10 cellular contexts compared by ENCODE assay signal in genomic region chr9:37029776-37030590, GRCh38. TPM values are rescaled to one million over a fixed set of nuclear protein-coding genes. Genes with fewer than 3 reads are reported as not detected.
DNase-seq lines count a peak whose midpoint lies in the region; ATAC-seq and TF ChIP-seq lines count a peak whose summit lies in the region.
"Had no signal": no experiment of that assay in that cellular context is flagged by ENCODE, and none has a peak within 500 bp of the region (broad histone marks: within the 10 kb centered on the region; RNA-seq: fewer than 3 reads in every experiment).

No MANE protein-coding gene starts in this region.

- H3K36me3 ChIP-seq in CD8-positive, alpha-beta T cell (ENCODE audit: insufficient read depth, low read length), result no peaks in the 10 kb centered on the region
- H3K36me3 ChIP-seq in mesendoderm (ENCODE audit: control insufficient read depth, insufficient read depth, low read length), result no peaks in the 10 kb centered on the region
- H3K36me3 ChIP-seq: colonic mucosa had no signal

- H3K56ac ChIP-seq in mesendoderm (ENCODE audit: low read length), result no peak overlapping the region

- H3K79me1 ChIP-seq in mesendoderm (ENCODE audit: low read length), result no peaks in the 10 kb centered on the region

- CTCF ChIA-PET in CD8-positive, alpha-beta T cell (lab: Charles Lee), result interaction anchor here (1.0 kb wide), 1 partner anchor 127 kb away, joined by 3 read pairs; no protein-coding TSS in a partner anchor
- CTCF ChIA-PET in activated CD8-positive, alpha-beta T cell treated with anti-CD3 and anti-CD28 coated beads, Interleukin-2, amount 10 ng/mL, durations not matched to agents 7 days and 5 days (lab: Charles Lee), result interaction anchor here (1.0 to 1.3 kb wide), 2 partner anchors 51 to 160 kb away, joined by 3 read pairs; no protein-coding TSS in a partner anchor

- H4K5ac ChIP-seq in mesendoderm (ENCODE audit: low read length), result no peak overlapping the region

- no peak overlapping the region for H2BK15ac ChIP-seq in mesendoderm (replicated peaks; ENCODE audit: low read depth)

- no peak overlapping the region for H3K9ac ChIP-seq in mesendoderm (ENCODE audit: low read length)

- peaks cover 78% of the 10 kb centered on the region for H3K27me3 Mint-ChIP-seq in CD8-positive, alpha-beta T cell (ENCODE audit: low read depth)
- peaks cover 86% of the 10 kb centered on the region for H3K27me3 Mint-ChIP-seq in activated CD8-positive, alpha-beta T cell treated with anti-CD3 and anti-CD28 coated beads, Interleukin-2, amount 10 ng/mL, durations not matched to agents 7 days and 5 days (ENCODE audit: low read depth)
- H3K27me3 Mint-ChIP-seq in HFFc6 (ENCODE audit: insufficient read depth), result peaks cover 64% of the 10 kb centered on the region

- no peak for ATAC-seq in CD8-positive, alpha-beta T cell
- peak; percentile 1 for ATAC-seq in GM19438 (IDR thresholded peaks at IDR 0.05; ENCODE audit: low read depth, unreplicated experiment)
- no peak for ATAC-seq in activated CD8-positive, alpha-beta T cell treated with anti-CD3 and anti-CD28 coated beads, Interleukin-2, amount 10 ng/mL, durations not matched to agents 7 days and 5 days
- no peak for ATAC-seq in GM18519 (IDR thresholded peaks at IDR 0.05; ENCODE audit: low FRiP score, unreplicated experiment)

- peak overlapping the region; percentile 39 for H3K4me2 ChIP-seq in mesendoderm (ENCODE audit: low read length)

- TF ChIP-seq CTCF in CD8-positive, alpha-beta T cell (IDR thresholded peaks at IDR 0.05), result no peak
- no peak for TF ChIP-seq CTCF in HFFc6 (IDR thresholded peaks at IDR 0.05)

- no peak overlapping the region for H3K18ac ChIP-seq in mesendoderm (ENCODE audit: low read length)

- peaks cover 50% of the 10 kb centered on the region for H3K4me1 Mint-ChIP-seq in CD8-positive, alpha-beta T cell (ENCODE audit: low read depth)
- H3K4me1 Mint-ChIP-seq in activated CD8-positive, alpha-beta T cell treated with anti-CD3 and anti-CD28 coated beads, Interleukin-2, amount 10 ng/mL, durations not matched to agents 7 days and 5 days (ENCODE audit: low read depth), result peaks cover 44% of the 10 kb centered on the region
- H3K4me1 Mint-ChIP-seq in HFFc6 (ENCODE audit: low read depth), result peaks cover 12% of the 10 kb centered on the region; the same call in 1 of the 2 replicates

- no peak overlapping the region for H2BK5ac ChIP-seq in mesendoderm (ENCODE audit: low read length)

- peak overlapping the region; percentile 29 for H3K23ac ChIP-seq in mesendoderm (ENCODE audit: low read length)

- H3K79me2 ChIP-seq in mesendoderm (ENCODE audit: control insufficient read depth, insufficient read depth, low read length), result no peaks in the 10 kb centered on the region

- no peak overlapping the region for H3K4me3 ChIP-seq in CD8-positive, alpha-beta T cell (ENCODE audit: low read depth, low read length)
- H3K4me3 ChIP-seq in mesendoderm (ENCODE audit: low read length), result no peak overlapping the region
- H3K4me3 ChIP-seq: colonic mucosa had no signal

- no peak overlapping the region for H2BK120ac ChIP-seq in mesendoderm (ENCODE audit: low read depth, low read length)

- H3K4me3 Mint-ChIP-seq in CD8-positive, alpha-beta T cell, result peak overlapping the region; percentile 47
- H3K4me3 Mint-ChIP-seq in activated CD8-positive, alpha-beta T cell treated with anti-CD3 and anti-CD28 coated beads, Interleukin-2, amount 10 ng/mL, durations not matched to agents 7 days and 5 days, result peak overlapping the region; percentile 31
- H3K4me3 Mint-ChIP-seq in HFFc6, result no peak overlapping the region

- peaks cover 65% of the 10 kb centered on the region for H3K4me1 ChIP-seq in CD8-positive, alpha-beta T cell (ENCODE audit: insufficient read depth, low read length)
- H3K4me1 ChIP-seq in mesendoderm (ENCODE audit: control insufficient read depth, low read depth, low read length), result peaks cover 2% of the 10 kb centered on the region

- H3K27ac ChIP-seq in CD8-positive, alpha-beta T cell (ENCODE audit: low read depth, low read length), result no peak overlapping the region
- no peak overlapping the region for H3K27ac ChIP-seq in mesendoderm (ENCODE audit: low read depth, low read length)
- H3K27ac ChIP-seq: colonic mucosa had no signal

- WGBS in mesendoderm (ENCODE audit: extremely low coverage, insufficient coverage, low lambda C conversion rate), result no CpG with 5 or more reads among the region's 51 CpGs

- H3K9me3 ChIP-seq in CD8-positive, alpha-beta T cell (ENCODE audit: low read length), result no peaks in the 10 kb centered on the region
- H3K9me3 ChIP-seq: colonic mucosa had no signal

- DNase-seq in CD8-positive, alpha-beta T cell, result no peak
- no peak for DNase-seq in activated CD8-positive, alpha-beta T cell treated with anti-CD3 and anti-CD28 coated beads, Interleukin-2, amount 10 ng/mL, durations not matched to agents 7 days and 5 days
- DNase-seq in mesendoderm (peak; percentile 31), HFFc6 (no peak), RKO (ENCODE audit: low spot score) (no peak), Kasumi-1 (lab: John Stamatoyannopoulos, UW) (no peak)
- DNase-seq: colonic mucosa, NCI-H226 had no signal

- intact Hi-C loops in CD8-positive, alpha-beta T cell (cut with DNase I, micrococcal nuclease), result loop anchor here (2.0 to 5.0 kb wide), 2 partner anchors 91 to 773 kb away; partner anchors contain the start of genes ZCCHC7 (in 2 of the 2) and GNE (in 1 of the 2)

- H3K27me3 ChIP-seq in CD8-positive, alpha-beta T cell (ENCODE audit: insufficient read depth, low read length), result peaks cover 74% of the 10 kb centered on the region
- peaks cover 82% of the 10 kb centered on the region for H3K27me3 ChIP-seq in mesendoderm (ENCODE audit: insufficient read depth, low read length, poor library complexity)

- no peak overlapping the region for H3K27ac Mint-ChIP-seq in CD8-positive, alpha-beta T cell
- no peak overlapping the region for H3K27ac Mint-ChIP-seq in activated CD8-positive, alpha-beta T cell treated with anti-CD3 and anti-CD28 coated beads, Interleukin-2, amount 10 ng/mL, durations not matched to agents 7 days and 5 days
- no peak overlapping the region for H3K27ac Mint-ChIP-seq in HFFc6

- H3K4ac ChIP-seq in mesendoderm (ENCODE audit: low read depth, low read length), result no peak overlapping the region

- POLR2A ChIA-PET in CD8-positive, alpha-beta T cell (lab: Charles Lee), result interaction anchor here (0.6 kb wide), 1 partner anchor 91 kb away, joined by 3 read pairs; the partner anchor contains the start of gene ZCCHC7
- POLR2A ChIA-PET in activated CD8-positive, alpha-beta T cell treated with anti-CD3 and anti-CD28 coated beads, Interleukin-2, amount 10 ng/mL, durations not matched to agents 7 days and 5 days (lab: Charles Lee), result no interaction called here

- no peak overlapping the region for H4K8ac ChIP-seq in mesendoderm (ENCODE audit: low read depth, low read length)

- no peaks in the 10 kb centered on the region for H3K9me3 Mint-ChIP-seq in CD8-positive, alpha-beta T cell
- H3K9me3 Mint-ChIP-seq in activated CD8-positive, alpha-beta T cell treated with anti-CD3 and anti-CD28 coated beads, Interleukin-2, amount 10 ng/mL, durations not matched to agents 7 days and 5 days (ENCODE audit: insufficient read depth), result no peaks in the 10 kb centered on the region
- H3K9me3 Mint-ChIP-seq in HFFc6, result no peaks in the 10 kb centered on the region

- H2AK5ac ChIP-seq in mesendoderm (ENCODE audit: low read length), result no peak overlapping the region

- H3K36me3 Mint-ChIP-seq in CD8-positive, alpha-beta T cell, result no peaks in the 10 kb centered on the region
- H3K36me3 Mint-ChIP-seq in activated CD8-positive, alpha-beta T cell treated with anti-CD3 and anti-CD28 coated beads, Interleukin-2, amount 10 ng/mL, durations not matched to agents 7 days and 5 days (ENCODE audit: low read depth), result no peaks in the 10 kb centered on the region
- peaks cover 3% of the 10 kb centered on the region; the same call in 1 of the 2 replicates for H3K36me3 Mint-ChIP-seq in HFFc6 (ENCODE audit: low read depth)

RNA-seq across cellular contexts. Expression of gene PAX5, which starts 4.1 kb away (rescaled TPM):
- 1 to 10 TPM; 1.9 to 2.3 TPM for total RNA-seq in CD8-positive, alpha-beta T cell
- under 1 TPM; 0.34 to 0.45 TPM for total RNA-seq in activated CD8-positive, alpha-beta T cell treated with anti-CD3 and anti-CD28 coated beads, Interleukin-2, amount 10 ng/mL, durations not matched to agents 7 days and 5 days
- 0.06 TPM for polyA plus RNA-seq in mesendoderm (2013, experiment 1 of 2)
- 0.08 TPM for polyA plus RNA-seq in mesendoderm (2013, experiment 2 of 2)
- not detected for total RNA-seq in HFFc6 (2021; fragmentation: NEBNext Ultra II Directional; extraction: Animal tissue kit (Norgen Biotek cat#: 25700))
